7 cellular contexts compared by ENCODE assay signal in the genomic region with DNA sequence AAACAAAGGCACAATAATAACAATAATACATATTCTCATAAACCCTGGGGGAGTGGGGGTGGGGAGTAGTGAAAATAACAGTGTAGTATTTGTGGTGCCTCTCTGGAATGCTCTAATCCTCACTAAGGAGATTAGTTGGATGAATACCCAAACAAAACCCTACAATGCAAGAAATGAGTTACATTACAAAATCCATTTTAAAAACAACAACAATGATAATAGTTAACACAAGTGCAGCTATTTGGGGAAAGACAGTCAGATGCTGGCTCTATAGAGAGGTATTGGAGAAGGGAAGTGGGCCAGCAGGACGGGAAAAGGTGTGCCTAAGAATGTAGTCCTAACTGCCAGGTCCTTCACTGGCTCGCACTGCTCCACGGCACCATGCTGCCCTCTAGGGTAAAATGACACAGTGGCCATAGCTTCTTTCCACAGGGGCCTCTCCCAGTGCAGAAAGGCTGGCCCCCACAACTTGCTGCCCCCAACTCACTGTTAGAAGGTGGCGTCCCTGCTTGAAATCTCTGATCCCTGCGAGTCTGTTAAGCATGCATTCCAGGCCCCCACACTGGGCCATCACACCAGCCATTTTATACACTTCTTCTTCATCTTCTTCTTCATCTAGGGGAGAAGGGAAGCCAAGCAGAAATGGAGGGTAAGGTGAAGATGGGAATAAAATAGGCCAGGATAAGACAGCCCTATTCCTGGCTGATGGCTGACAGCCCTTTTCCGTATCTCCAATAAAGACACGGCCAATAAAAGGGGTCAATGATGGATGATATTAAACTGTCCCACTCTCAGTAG.
DNase-seq lines count a peak whose midpoint lies in the region; ATAC-seq and TF ChIP-seq lines count a peak whose summit lies in the region.

No MANE protein-coding gene starts in this region.

- CTCF ChIA-PET in Panc1 (lab: Charles Lee) = interaction anchor here (0.6 kb wide), 2 partner anchors 191 to 484 kb away, joined by 3 to 8 read pairs; no protein-coding TSS in a partner anchor

- intact Hi-C loops in Panc1 (cut with micrococcal nuclease; ENCODE audit: unreplicated experiment) = loop anchor here (10.0 kb wide), 1 partner anchor 191 kb away; a partner anchor contains a TSS

- H3K9me3 ChIP-seq in Panc1 (ENCODE audit: control insufficient read depth, insufficient read depth, low read depth, low read length) = no peaks in the 10 kb centered on the region

- H3K27ac ChIP-seq in Panc1 (ENCODE audit: low read length) = no peak overlapping the region

- H3K4me3 ChIP-seq in Panc1 (ENCODE audit: low read depth in 2 of 2, low read length in 2 of 2) (no peak overlapping the region), fibroblast of the aortic adventitia (ENCODE audit: low read depth, low read length) (no peak overlapping the region)

- no TSS peak for BruUV-seq in Panc1 (replicated peaks; lab: Mats Ljungman, UMichigan)

- no peaks in the 10 kb centered on the region for H3K27me3 ChIP-seq in Panc1 (ENCODE audit: control insufficient read depth, insufficient read depth, low read length)

- POLR2A ChIA-PET in Panc1 (lab: Charles Lee) = no interaction called here

- in situ Hi-C loops in Panc1 (cut with HindIII; ENCODE audit: low pct_unique_long_range_greater_than_20kb, low sequenced_read_pairs) = no loop called here

- ATAC-seq in Panc1 (peak; percentile 87), HG03378 (IDR thresholded peaks at IDR 0.05; ENCODE audit: unreplicated experiment) (no peak), HG02623 (IDR thresholded peaks at IDR 0.05; ENCODE audit: unreplicated experiment) (no peak)

- TF ChIP-seq CTCF in GM12874 (IDR thresholded peaks at IDR 0.05; ENCODE audit: insufficient read depth, low read depth, low read length) = peak; percentile 25
- TF ChIP-seq CTCF in Panc1 (IDR thresholded peaks at IDR 0.05) = peak; percentile 74
- TF ChIP-seq CTCF in fibroblast of the aortic adventitia (IDR thresholded peaks at IDR 0.05; ENCODE audit: insufficient read depth, low read length) = peak; percentile 41

- no peaks in the 10 kb centered on the region for H3K4me1 ChIP-seq in Panc1 (ENCODE audit: control insufficient read depth, insufficient read depth, low read length)

- H3K36me3 ChIP-seq in Panc1 (ENCODE audit: control insufficient read depth, insufficient read depth, low read length) = peaks cover 43% of the 10 kb centered on the region

- DNase-seq in Panc1 (ENCODE audit: low read depth, low spot score) (peak; percentile 8), fibroblast of the aortic adventitia (ENCODE audit: low read depth) (peak; percentile 17), pons (ENCODE audit: low spot score) (peak; percentile 31)
- no peak for DNase-seq in effector CD8-positive, alpha-beta T cell (lab: John Stamatoyannopoulos, UW)
